1 cellular context compared by ENCODE assay signal in genomic region chr3:24305795-24306467, GRCh38.
TF ChIP-seq lines count a peak whose summit lies in the region.

No MANE protein-coding gene starts in this region.

TF ChIP-seq in K562, 482 proteins besides CTCF, POLR2A, EP300 and RAD21 (continued from another document and continues in another):
- TF ChIP-seq PBX2 (CRISPR knock-in tag; IDR thresholded peaks at IDR 0.05; ENCODE audit: low read depth) (no peak), PBX2 (tag; conservative IDR thresholded peaks at IDR 0.05; ENCODE audit: low read depth) (no peak), NR3C1 (CRISPR knock-in tag; IDR thresholded peaks at IDR 0.05) (no peak), CHAMP1 (IDR thresholded peaks at IDR 0.05) (peak; percentile 60; the same call in 1 of the 2 replicates), MEF2D (tag; conservative IDR thresholded peaks at IDR 0.05; ENCODE audit: low read depth) (peak; percentile 71), U2AF1 (optimal IDR thresholded peaks at IDR 0.05; ENCODE audit: low read depth, low read length) (no peak), SMARCC2 (IDR thresholded peaks at IDR 0.05; ENCODE audit: low read depth) (no peak), ZNF41 (CRISPR knock-in tag; conservative IDR thresholded peaks at IDR 0.05) (no peak), L3MBTL2 (IDR thresholded peaks at IDR 0.05) (no peak), HDAC1 (IDR thresholded peaks at IDR 0.05) (peak in 1 of 2 experiments; percentile 92; a peak in 2 of 4 replicates), PYGO2 (tag; IDR thresholded peaks at IDR 0.05) (no peak), RCOR1 (IDR thresholded peaks at IDR 0.05; ENCODE audit: borderline replicate concordance in 1 of 2, low read depth in 2 of 2, low read length in 2 of 2) (peak; percentile 90 to 99), NCOA1 (IDR thresholded peaks at IDR 0.05; ENCODE audit: low read depth) (no peak), E2F1 (CRISPR knock-in tag; IDR thresholded peaks at IDR 0.05) (no peak), ZNF583 (CRISPR knock-in tag; IDR thresholded peaks at IDR 0.05) (no peak), TEAD4 (IDR thresholded peaks at IDR 0.05; ENCODE audit: low read length) (peak; percentile 87), TEAD4 (CRISPR knock-in tag; IDR thresholded peaks at IDR 0.05; ENCODE audit: borderline replicate concordance) (no peak), RBM34 (IDR thresholded peaks at IDR 0.05; ENCODE audit: borderline replicate concordance, insufficient read depth, low read length) (no peak), TARDBP (IDR thresholded peaks at IDR 0.05) (no peak), STAT5A (IDR thresholded peaks at IDR 0.05; ENCODE audit: borderline replicate concordance, low read length) (peak; percentile 22; the same call in 1 of the 2 replicates), SRSF3 (IDR thresholded peaks at IDR 0.05; ENCODE audit: insufficient read depth, low read length) (no peak), ZSCAN32 (CRISPR knock-in tag; IDR thresholded peaks at IDR 0.05) (no peak), ZNF586 (CRISPR knock-in tag; conservative IDR thresholded peaks at IDR 0.05) (no peak), MCM7 (IDR thresholded peaks at IDR 0.05) (no peak), KLF16 (IDR thresholded peaks at IDR 0.05) (peak; percentile 35; the same call in 1 of the 2 replicates), PURB (CRISPR knock-in tag; IDR thresholded peaks at IDR 0.05; ENCODE audit: low read depth) (no peak), ZNF395 (CRISPR knock-in tag; IDR thresholded peaks at IDR 0.05) (no peak), MEF2A (IDR thresholded peaks at IDR 0.05; ENCODE audit: control insufficient read depth, low read depth, low read length) (peak; percentile 52; the same call in 1 of the 2 replicates), ZNF263 (CRISPR knock-in tag; IDR thresholded peaks at IDR 0.05; ENCODE audit: borderline replicate concordance) (no peak), HBP1 (CRISPR knock-in tag; IDR thresholded peaks at IDR 0.05) (no peak), HNRNPL (IDR thresholded peaks at IDR 0.05; ENCODE audit: low read depth, low read length) (no peak), AFF4 (CRISPR knock-in tag; IDR thresholded peaks at IDR 0.05) (no peak), THAP12 (CRISPR knock-in tag; IDR thresholded peaks at IDR 0.05) (no peak), NFIC (IDR thresholded peaks at IDR 0.05) (peak; percentile 93), TRIM24 (IDR thresholded peaks at IDR 0.05) (no peak; a peak in 1 of 4 replicates), GMEB1 (CRISPR knock-in tag; IDR thresholded peaks at IDR 0.05) (no peak), SAFB2 (IDR thresholded peaks at IDR 0.05; ENCODE audit: borderline replicate concordance, low read depth, low read length, severe bottlenecking) (no peak), AFF1 (IDR thresholded peaks at IDR 0.05; ENCODE audit: low read depth in 1 of 2, partially characterized antibody in 2 of 2) (no peak), PHB2 (IDR thresholded peaks at IDR 0.05; ENCODE audit: low read depth) (no peak)
